In the genomic region with DNA sequence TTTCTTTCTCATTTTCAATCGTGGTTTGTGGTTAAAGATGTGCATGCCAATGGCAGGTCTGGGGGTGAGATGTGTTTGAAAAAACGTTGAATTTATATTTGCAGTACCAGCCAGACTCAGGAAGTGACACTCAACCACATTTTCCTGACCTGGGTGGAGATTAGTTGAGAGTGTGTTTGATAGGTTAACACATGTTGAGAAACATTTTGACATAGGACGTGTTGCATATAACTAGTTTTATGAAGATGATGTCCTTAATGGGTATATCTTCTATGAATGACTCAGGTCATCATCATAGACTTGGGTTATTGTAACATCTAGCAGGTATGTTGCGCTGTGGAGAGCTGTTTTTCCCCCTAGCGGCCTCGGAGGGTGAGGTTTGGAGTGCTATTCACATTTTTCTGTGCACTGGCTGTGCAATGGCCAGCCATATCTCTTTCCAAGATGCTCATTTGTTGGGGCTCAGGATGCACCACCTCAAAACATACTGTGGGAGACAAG, we compare ENCODE assay signal across 7 cellular contexts. TPM values are rescaled to one million over a fixed set of nuclear protein-coding genes. Genes with fewer than 3 reads are reported as not detected.
A peak's percentile ranks its signal among the peaks of the same experiment; 100 is the strongest.
DNase-seq lines count a peak whose midpoint lies in the region; ATAC-seq and TF ChIP-seq lines count a peak whose summit lies in the region.

No MANE protein-coding gene starts in this region.

- H3K4me3 ChIP-seq in SJSA1 = no peak overlapping the region
- H3K4me3 ChIP-seq in spleen = peak overlapping the region in 1 of 8 donors; percentile 41

- H3K4me1 ChIP-seq in SJSA1 (replicated peaks) (peaks cover 36% of the 10 kb centered on the region), spleen (peaks cover 21 to 63% (median 45%) of the 10 kb centered on the region in 6 donors)

- peaks cover 44% of the 10 kb centered on the region for H3K4me1 Mint-ChIP-seq in activated naive CD4-positive, alpha-beta T cell treated with anti-CD3 and anti-CD28 coated beads for 36 hours (ENCODE audit: low read depth)

- H3K36me3 ChIP-seq in SJSA1 (no peaks in the 10 kb centered on the region), spleen (no peaks in the 10 kb centered on the region)

- CTCF ChIA-PET in activated naive CD4-positive, alpha-beta T cell treated with anti-CD3 and anti-CD28 coated beads for 36 hours (lab: Charles Lee) = interaction anchor here (0.7 to 4.5 kb wide), 18 partner anchors 9 to 101 kb away, joined by 3 to 52 read pairs (median 6); partner anchors contain the start of genes CD38 and FBXL5

- ATAC-seq in GM19328 (IDR thresholded peaks at IDR 0.05; ENCODE audit: unreplicated experiment) (peak; percentile 78), HG03135 (IDR thresholded peaks at IDR 0.05; ENCODE audit: unreplicated experiment) (peak; percentile 82)

- peak overlapping the region; percentile 54 for H3K4me3 Mint-ChIP-seq in activated naive CD4-positive, alpha-beta T cell treated with anti-CD3 and anti-CD28 coated beads for 36 hours

- peak in 1 of 2 experiments; percentile 63 for DNase-seq in SJSA1 (ENCODE audit: low read depth in 1 of 2, low spot score in 2 of 2)
- DNase-seq in activated naive CD4-positive, alpha-beta T cell treated with anti-CD3 and anti-CD28 coated beads for 36 hours = peak; percentile 89
- DNase-seq in spleen = no peak
- DNase-seq in NCI-H526 (lab: John Stamatoyannopoulos, UW) = no peak
- DNase-seq in anterior cingulate cortex (lab: John Stamatoyannopoulos, UW) = no peak

- no peak for TF ChIP-seq POLR2A in spleen (IDR thresholded peaks at IDR 0.05)

- no peaks in the 10 kb centered on the region for H3K27me3 ChIP-seq in SJSA1 (replicated peaks)
- no peaks in the 10 kb centered on the region for H3K27me3 ChIP-seq in spleen (replicated peaks in 1 of 7)

- H3K27me3 Mint-ChIP-seq in activated naive CD4-positive, alpha-beta T cell treated with anti-CD3 and anti-CD28 coated beads for 36 hours (ENCODE audit: low read depth) = no peaks in the 10 kb centered on the region

- H3K36me3 Mint-ChIP-seq in activated naive CD4-positive, alpha-beta T cell treated with anti-CD3 and anti-CD28 coated beads for 36 hours (ENCODE audit: low read depth) = no peaks in the 10 kb centered on the region

- WGBS in spleen, 5 donors = 12 to 33% (median 22%) methylated on average over 6 of the region's 6 CpGs

- intact Hi-C loops in activated naive CD4-positive, alpha-beta T cell treated with anti-CD3 and anti-CD28 coated beads for 36 hours (cut with micrococcal nuclease) = loop anchor here (1.0 to 10.0 kb wide), 13 partner anchors 10 to 902 kb away; partner anchors contain the start of genes CD38, CPEB2, FAM200B and FBXL5
- intact Hi-C loops in spleen (cut with DNase I; ENCODE audit: low total_unique reads) = no loop called here

- TF ChIP-seq CTCF in spleen (IDR thresholded peaks at IDR 0.05 in 8 of 11, conservative IDR thresholded peaks at IDR 0.05 in 3 of 11) = peak in 10 of 11 experiments; percentile 9 to 64 (median 38)

- no peaks in the 10 kb centered on the region for H3K9me3 Mint-ChIP-seq in activated naive CD4-positive, alpha-beta T cell treated with anti-CD3 and anti-CD28 coated beads for 36 hours

- no peaks in the 10 kb centered on the region for H3K9me3 ChIP-seq in SJSA1 (replicated peaks)
- no peaks in the 10 kb centered on the region for H3K9me3 ChIP-seq in spleen

- H3K27ac ChIP-seq in SJSA1 (peak overlapping the region; percentile 70), spleen (peak overlapping the region in 7 of 8 donors; percentile 16 to 74 (median 66))

- H3K27ac Mint-ChIP-seq in activated naive CD4-positive, alpha-beta T cell treated with anti-CD3 and anti-CD28 coated beads for 36 hours = peak overlapping the region; percentile 83

RNA-seq across cellular contexts. Expression of gene CD38, which starts 21.7 kb away (rescaled TPM):
- total RNA-seq in SJSA1 (2014; rRNA removed; shearing (Covaris generic)) = 0.05 TPM in 1 of 2 replicates, not detected in the other
- total RNA-seq in activated naive CD4-positive, alpha-beta T cell treated with anti-CD3 and anti-CD28 coated beads for 36 hours = 10 to 100 TPM; 18.5 to 20.0 TPM
- total RNA-seq in spleen = 10 to 100 TPM; 45.1 to 92.9 (median 62.7) TPM
- polyA plus RNA-seq in spleen = 1 to 10 TPM; 4.9 to 9.5 (median 5.8) TPM

RNA-seq across cellular contexts. Expression of gene BST1, which starts 53.5 kb away (rescaled TPM):
- total RNA-seq in SJSA1 (2014; rRNA removed; shearing (Covaris generic)) = 14.2 and 19.3 TPM in 2 replicates
- under 1 TPM; 0.74 to 0.96 TPM for total RNA-seq in activated naive CD4-positive, alpha-beta T cell treated with anti-CD3 and anti-CD28 coated beads for 36 hours
- 10 to 100 TPM; 12.3 to 54.3 (median 25.1) TPM for total RNA-seq in spleen
- 1 to 10 TPM; 3.8 to 5.9 (median 4.8) TPM for polyA plus RNA-seq in spleen

Comparison
In these comparisons a context has a peak if more than half of its experiments do, and no peak if none do; other contexts are left out.
1. RNA of gene CD38, which starts 21.7 kb away (total RNA-seq): 45.1 to 92.9 TPM in spleen and 18.5 to 20.0 TPM in activated naive CD4-positive, alpha-beta T cell treated with anti-CD3 and anti-CD28 coated beads for 36 hours; 0.05 TPM in SJSA1; every median in the first group is over 10 times any median in the second.